Comparison of ENCODE assay signal across 25 cellular contexts in the genomic region with DNA sequence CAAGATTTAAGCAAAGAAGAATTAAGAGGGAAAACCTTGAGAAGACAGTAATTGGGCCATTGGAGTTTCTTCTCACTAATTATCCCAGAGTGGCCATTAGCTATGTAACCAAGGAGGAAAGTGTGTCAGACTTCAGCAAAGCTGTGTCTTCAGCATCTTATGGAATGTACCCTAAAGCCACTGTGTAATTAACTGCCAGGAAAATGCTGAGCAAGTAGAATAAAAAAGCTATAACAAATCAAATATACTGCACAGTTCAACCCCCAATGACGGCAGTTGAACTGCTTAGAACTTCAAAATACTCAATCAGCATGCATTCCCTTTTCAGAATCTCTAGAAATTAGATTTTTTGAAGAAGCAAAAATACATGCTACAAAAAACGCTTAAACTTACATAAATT.
"Had no signal": no experiment of that assay in that cellular context is flagged by ENCODE, and none has a peak within 500 bp of the region (broad histone marks: within the 10 kb centered on the region; RNA-seq: fewer than 3 reads in every experiment).

No MANE protein-coding gene starts in this region.

- H3K27me3 ChIP-seq: dorsolateral prefrontal cortex, esophagus muscularis mucosa, foreskin keratinocyte, gastroesophageal sphincter, heart left ventricle, hepatocyte, left lung had no signal

- FAIRE-seq: colon, endothelial cell of umbilical vein, frontal cortex, kidney had no signal

- ATAC-seq: foreskin keratinocyte, gastroesophageal sphincter, heart left ventricle, left colon, left lung, left ventricle myocardium superior, lower lobe of right lung, mucosa of descending colon had no signal

- H3K4me3 ChIP-seq: coronary artery, dorsolateral prefrontal cortex, esophagus muscularis mucosa, gastroesophageal sphincter, heart left ventricle, hepatocyte, left lung, lower lobe of right lung, mucosa of descending colon had no signal

- H3K4me2 ChIP-seq: hepatocyte had no signal

- H3K36me3 ChIP-seq: esophagus muscularis mucosa, gastroesophageal sphincter, heart left ventricle, left lung, lower lobe of right lung had no signal

- H2AFZ ChIP-seq: hepatocyte had no signal

- H3K27ac ChIP-seq: coronary artery, dorsolateral prefrontal cortex, esophagus muscularis mucosa, foreskin keratinocyte, gastroesophageal sphincter, heart left ventricle, hepatocyte, left lung, lower lobe of right lung had no signal

- H3K9me3 ChIP-seq: esophagus muscularis mucosa, gastroesophageal sphincter, heart left ventricle, left lung, lower lobe of right lung, mucosa of descending colon had no signal

- DNase-seq: dermis blood vessel endothelial cell; dorsolateral prefrontal cortex; effector CD4-positive, alpha-beta T cell; effector memory CD4-positive, alpha-beta T cell; foreskin keratinocyte; heart left ventricle; hypothalamus; immature natural killer cell; islet precursor cell; kidney; kidney glomerular epithelial cell; left colon; left lung; left ventricle myocardium superior; lower lobe of right lung; mesenchymal stem cell; mucosa of descending colon; naive B cell had no signal
